In genomic region chr5:103409013-103409670, GRCh38 we compare ENCODE assay signal across 26 cellular contexts.
"Had no signal": no experiment of that assay in that cellular context is flagged by ENCODE, and none has a peak within 500 bp of the region (broad histone marks: within the 10 kb centered on the region; RNA-seq: fewer than 3 reads in every experiment).

No MANE protein-coding gene starts in this region.

- H3K27ac ChIP-seq: coronary artery, esophagus squamous epithelium, heart right ventricle, left lung, neutrophil, pancreas, testis, tibial artery, upper lobe of right lung, uterus had no signal

- DNase-seq: effector memory CD8-positive, alpha-beta T cell; erythroblast; esophagus squamous epithelium; foreskin melanocyte; glutamatergic neuron; heart right ventricle; hippocampal formation; left cardiac atrium; left lung; mesenchymal stem cell; mucosa of descending colon; naive B cell; pancreas; stimulated activated CD4-positive, alpha-beta T cell treated with anti-CD3 and anti-CD28 coated beads, Interleukin-2, amount 100 ng/mL, for 24 hours; stimulated activated CD4-positive, alpha-beta T cell treated with anti-CD3 and anti-CD28 coated beads, Interleukin-4, amount 100 ng/mL, for 24 hours; stimulated activated naive CD8-positive, alpha-beta T cell treated with anti-CD3 and anti-CD28 coated beads, Interleukin-15, Interleukin-2, amounts not matched to agents 100 U/mL and 50 U/mL, for 24 hours; substantia nigra; testis; tibial artery; upper lobe of right lung; uterus had no signal

- H3K9me3 ChIP-seq: esophagus squamous epithelium, heart right ventricle, left lung, mucosa of descending colon, neutrophil, pancreas, testis, tibial artery, upper lobe of right lung, uterus had no signal

- H3K27me3 ChIP-seq: esophagus squamous epithelium, heart right ventricle, left lung, neutrophil, pancreas, testis, tibial artery, upper lobe of right lung, uterus had no signal

- H3K4me3 ChIP-seq: coronary artery, esophagus squamous epithelium, heart right ventricle, left lung, mucosa of descending colon, pancreas, testis, tibial artery, upper lobe of right lung, uterus had no signal

- H3K36me3 ChIP-seq: esophagus squamous epithelium, heart right ventricle, left lung, neutrophil, pancreas, tibial artery, upper lobe of right lung, uterus had no signal

- H3K4me1 ChIP-seq: esophagus squamous epithelium, heart right ventricle, left lung, pancreas, testis, tibial artery, upper lobe of right lung, uterus had no signal

- ATAC-seq: effector memory CD8-positive, alpha-beta T cell; heart right ventricle; left cardiac atrium; left lung; mucosa of descending colon; natural killer cell treated with Interleukin-12 subunit alpha and Interleukin-12 subunit beta and Interleukin-15 and Interleukin-18, amount 100 ng/mL, for 72 hours; pancreas; sciatic nerve; stimulated activated effector memory CD8-positive, alpha-beta T cell treated with anti-CD3 and anti-CD28 coated beads, Interleukin-12 subunit alpha, Interleukin-12 subunit beta, amount 100 ng/mL, for 72 hours; stimulated activated naive CD8-positive, alpha-beta T cell treated with anti-CD3 and anti-CD28 coated beads, Interleukin-15, Interleukin-2, amounts not matched to agents 100 U/mL and 50 U/mL, for 24 hours; upper lobe of right lung had no signal
